Comparison of ENCODE assay signal across 11 cellular contexts in the genomic region with DNA sequence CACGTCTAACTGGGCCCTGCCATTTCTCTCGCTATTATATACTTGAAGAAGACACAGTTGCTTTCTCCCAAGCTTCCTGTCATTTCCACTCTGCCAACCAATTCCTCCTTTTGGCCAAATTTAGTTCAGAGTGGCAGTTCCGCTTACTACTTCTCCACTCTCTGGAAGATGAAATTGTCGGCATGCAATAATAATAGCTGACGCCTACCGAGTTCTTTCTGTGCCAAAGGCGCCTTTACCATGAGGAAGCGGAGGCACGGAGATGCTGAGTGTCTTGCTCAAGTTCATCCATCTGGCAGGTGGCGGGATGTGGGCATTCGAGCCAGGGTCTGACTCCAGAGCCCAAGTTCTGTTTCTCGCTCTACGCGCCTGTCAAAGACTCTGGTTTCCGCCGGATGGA. TPM values are rescaled to one million over a fixed set of nuclear protein-coding genes. Genes with fewer than 3 reads are reported as not detected.
DNase-seq lines count a peak whose midpoint lies in the region; ATAC-seq and TF ChIP-seq lines count a peak whose summit lies in the region.
"Had no signal": no experiment of that assay in that cellular context is flagged by ENCODE, and none has a peak within 500 bp of the region (broad histone marks: within the 10 kb centered on the region; RNA-seq: fewer than 3 reads in every experiment).

No MANE protein-coding gene starts in this region.

- TF ChIP-seq EP300 in upper lobe of left lung (IDR thresholded peaks at IDR 0.05) = no peak

- no peaks in the 10 kb centered on the region for H3K9me3 ChIP-seq in muscle layer of duodenum (ENCODE audit: control insufficient read depth in 1 of 2, low read length in 2 of 2)
- H3K9me3 ChIP-seq in upper lobe of left lung = no peaks in the 10 kb centered on the region

- TF ChIP-seq CTCF in upper lobe of left lung (IDR thresholded peaks at IDR 0.05) = no peak

- no peak for TF ChIP-seq POLR2A in upper lobe of left lung (IDR thresholded peaks at IDR 0.05)

- DNase-seq in activated naive CD4-positive, alpha-beta T cell (lab: John Stamatoyannopoulos, UW) = no peak
- DNase-seq in activated naive CD8-positive, alpha-beta T cell treated with anti-CD3 and anti-CD28 coated beads, Interleukin-2, amount 50 U/mL, for 24 hours = no peak
- peak in 1 of 2 donors; percentile 66 for DNase-seq in upper lobe of left lung
- DNase-seq in stimulated activated CD4-positive, alpha-beta T cell treated with anti-CD3 and anti-CD28 coated beads, Interleukin-2, amount 100 ng/mL, for 48 hours = no peak
- DNase-seq: NCI-H774, retina had no signal

- H3K4me1 ChIP-seq in muscle layer of duodenum (ENCODE audit: control insufficient read depth in 1 of 2, insufficient read depth in 2 of 2, low read length in 2 of 2) = peaks cover 7% of the 10 kb centered on the region in 2 donors
- H3K4me1 ChIP-seq in upper lobe of left lung = peaks cover 12 to 24% (median 19%) of the 10 kb centered on the region in 4 donors

- H3K4me1 Mint-ChIP-seq in activated naive CD4-positive, alpha-beta T cell treated with anti-CD3 and anti-CD28 coated beads, Interleukin-2, amount 50 U/mL, for 24 hours = peaks cover 29% of the 10 kb centered on the region
- H3K4me1 Mint-ChIP-seq in activated naive CD8-positive, alpha-beta T cell treated with anti-CD3 and anti-CD28 coated beads, Interleukin-2, amount 50 U/mL, for 24 hours = peaks cover 62% of the 10 kb centered on the region

- H3K27ac ChIP-seq in muscle layer of duodenum (ENCODE audit: low read length) (peak overlapping the region; percentile 68), upper lobe of left lung (peak overlapping the region; percentile 72 to 76 (median 74))

- no peaks in the 10 kb centered on the region for H3K27me3 Mint-ChIP-seq in activated naive CD4-positive, alpha-beta T cell treated with anti-CD3 and anti-CD28 coated beads, Interleukin-2, amount 50 U/mL, for 24 hours
- no peaks in the 10 kb centered on the region for H3K27me3 Mint-ChIP-seq in activated naive CD8-positive, alpha-beta T cell treated with anti-CD3 and anti-CD28 coated beads, Interleukin-2, amount 50 U/mL, for 24 hours

- H3K36me3 ChIP-seq in muscle layer of duodenum (ENCODE audit: control insufficient read depth in 1 of 2, insufficient read depth in 2 of 2, low read length in 2 of 2) (no peaks in the 10 kb centered on the region), upper lobe of left lung (no peaks in the 10 kb centered on the region)

- ATAC-seq in activated naive CD8-positive, alpha-beta T cell treated with anti-CD3 and anti-CD28 coated beads, Interleukin-2, amount 50 U/mL, for 24 hours = no peak
- ATAC-seq in upper lobe of left lung (ENCODE audit: low FRiP score in 2 of 2) = peak; percentile 56 to 80
- ATAC-seq in HG02610 (IDR thresholded peaks at IDR 0.05; ENCODE audit: unreplicated experiment) = no peak
- no peak for ATAC-seq in GM19395 (IDR thresholded peaks at IDR 0.05; ENCODE audit: unreplicated experiment)
- ATAC-seq: K562 had no signal

- H3K36me3 Mint-ChIP-seq in activated naive CD4-positive, alpha-beta T cell treated with anti-CD3 and anti-CD28 coated beads, Interleukin-2, amount 50 U/mL, for 24 hours = no peaks in the 10 kb centered on the region
- no peaks in the 10 kb centered on the region for H3K36me3 Mint-ChIP-seq in activated naive CD8-positive, alpha-beta T cell treated with anti-CD3 and anti-CD28 coated beads, Interleukin-2, amount 50 U/mL, for 24 hours (ENCODE audit: low read depth)

- H3K27me3 ChIP-seq in muscle layer of duodenum (ENCODE audit: low read depth, low read length) (no peaks in the 10 kb centered on the region), upper lobe of left lung (no peaks in the 10 kb centered on the region)

- H3K4me3 Mint-ChIP-seq in activated naive CD4-positive, alpha-beta T cell treated with anti-CD3 and anti-CD28 coated beads, Interleukin-2, amount 50 U/mL, for 24 hours = peak overlapping the region; percentile 76
- peak overlapping the region; percentile 68 for H3K4me3 Mint-ChIP-seq in activated naive CD8-positive, alpha-beta T cell treated with anti-CD3 and anti-CD28 coated beads, Interleukin-2, amount 50 U/mL, for 24 hours

- H3K4me3 ChIP-seq in muscle layer of duodenum (ENCODE audit: low read depth in 1 of 2, low read length in 2 of 2) = peak overlapping the region in 1 of 2 donors; percentile 4
- H3K4me3 ChIP-seq in upper lobe of left lung = no peak overlapping the region
- H3K4me3 ChIP-seq: K562 had no signal

- H3K9me3 Mint-ChIP-seq in activated naive CD4-positive, alpha-beta T cell treated with anti-CD3 and anti-CD28 coated beads, Interleukin-2, amount 50 U/mL, for 24 hours = no peaks in the 10 kb centered on the region
- no peaks in the 10 kb centered on the region for H3K9me3 Mint-ChIP-seq in activated naive CD8-positive, alpha-beta T cell treated with anti-CD3 and anti-CD28 coated beads, Interleukin-2, amount 50 U/mL, for 24 hours

- H3K27ac Mint-ChIP-seq in activated naive CD4-positive, alpha-beta T cell treated with anti-CD3 and anti-CD28 coated beads, Interleukin-2, amount 50 U/mL, for 24 hours = peak overlapping the region; percentile 38
- peak overlapping the region; percentile 87 for H3K27ac Mint-ChIP-seq in activated naive CD8-positive, alpha-beta T cell treated with anti-CD3 and anti-CD28 coated beads, Interleukin-2, amount 50 U/mL, for 24 hours

- 64 to 92% methylated on average over 14 to 16 of the region's 16 CpGs for WGBS in upper lobe of left lung, 2 donors

RNA-seq across cellular contexts. Expression of a gene that starts 14.6 kb away (rescaled TPM):
- 10 to 100 TPM in 5 of 6 donors, 1 to 10 TPM in 1; 6.5 to 23.2 (median 16.4) TPM for total RNA-seq in upper lobe of left lung

RNA-seq across cellular contexts. Expression of a gene that starts 56.4 kb away (rescaled TPM):
- total RNA-seq in upper lobe of left lung = 1 to 10 TPM; 2.2 to 9.6 (median 6.4) TPM

RNA-seq across cellular contexts. Expression of a gene that starts 56.6 kb away (rescaled TPM):
- 10 to 100 TPM in 2 of 6 donors, 1 to 10 TPM in 3, under 1 TPM in 1; 1.00 to 31.4 (median 8.7) TPM for total RNA-seq in upper lobe of left lung

Comparison
In these comparisons a context has a peak if more than half of its experiments do, and no peak if none do; other contexts are left out.
1. ATAC-seq: peak in upper lobe of left lung (2 of 2); none in activated naive CD8-positive, alpha-beta T cell treated with anti-CD3 and anti-CD28 coated beads, Interleukin-2, amount 50 U/mL, for 24 hours (single experiment), HG02610 (single experiment) and GM19395 (single experiment).